8 cellular contexts compared by ENCODE assay signal in the genomic region with DNA sequence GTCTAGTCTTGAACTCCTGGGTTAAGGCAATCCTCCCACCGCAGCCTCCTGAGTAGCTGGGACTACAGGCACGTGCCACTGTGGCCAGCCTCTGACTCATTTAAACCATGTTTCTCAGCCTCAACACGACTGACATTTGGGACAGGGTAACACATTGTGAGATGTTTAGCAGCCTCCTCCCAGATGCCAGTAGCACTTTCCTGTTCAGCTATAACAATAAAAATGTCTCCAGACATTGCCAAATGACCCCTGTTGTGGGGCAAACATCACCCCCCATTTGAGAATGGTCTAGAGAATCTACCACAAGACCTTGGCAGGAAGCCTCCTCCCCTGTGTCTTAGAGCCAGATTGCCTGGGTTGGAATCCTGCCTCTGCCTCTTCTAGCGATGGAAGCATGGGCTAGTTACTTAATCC. TPM values are rescaled to one million over a fixed set of nuclear protein-coding genes. Genes with fewer than 3 reads are reported as not detected.
DNase-seq lines count a peak whose midpoint lies in the region; ATAC-seq and TF ChIP-seq lines count a peak whose summit lies in the region.

No MANE protein-coding gene starts in this region.

- ATAC-seq in HG03095 (IDR thresholded peaks at IDR 0.05; ENCODE audit: unreplicated experiment) (peak; percentile 53), psoas muscle (peak; percentile 43 to 67 (median 61)), GM19324 (IDR thresholded peaks at IDR 0.05; ENCODE audit: low FRiP score, unreplicated experiment) (no peak)

- peak overlapping the region; percentile 88 for H3K27ac ChIP-seq in psoas muscle

- H3K27me3 ChIP-seq in psoas muscle (ENCODE audit: insufficient read depth in 3 of 3, low read length in 2 of 3) = no peaks in the 10 kb centered on the region

- peak; percentile 85 for DNase-seq in GM04504 (ENCODE audit: low read depth)
- DNase-seq in activated effector memory CD4-positive, alpha-beta T cell treated with anti-CD3 and anti-CD28 coated beads, Interleukin-2, amount 50 U/mL, for 16 hours = peak; percentile 70
- DNase-seq in psoas muscle = peak in 1 of 2 donors; percentile 32
- no peak for DNase-seq in islet precursor cell
- no peak for DNase-seq in hippocampal formation (lab: John Stamatoyannopoulos, UW)
- DNase-seq in NCI-H146 treated with DMSO at 0.1 percent for 48 hours (lab: John Stamatoyannopoulos, UW; ENCODE audit: unreplicated experiment) = no peak

- intact Hi-C loops in psoas muscle (cut with DNase I) = loop anchor here in 1 of 2 donors (2.0 kb wide), 1 partner anchor 48 kb away; no protein-coding TSS in a partner anchor

- WGBS in psoas muscle, 3 donors = 25 to 66% (median 40%) methylated on average over 4 of the region's 4 CpGs

- TF ChIP-seq CTCF in psoas muscle (IDR thresholded peaks at IDR 0.05) = no peak

- H3K9me3 ChIP-seq in psoas muscle = no peaks in the 10 kb centered on the region

- no peaks in the 10 kb centered on the region for H3K36me3 ChIP-seq in psoas muscle (ENCODE audit: insufficient read depth in 1 of 2, low read depth in 1 of 2)

- H3K4me1 ChIP-seq in psoas muscle = peaks cover 28% of the 10 kb centered on the region

- no peak overlapping the region for H3K4me3 ChIP-seq in psoas muscle

RNA-seq across cellular contexts. Expression of a gene that starts 8.4 kb away (rescaled TPM):
- 1 to 10 TPM in 3 of 4 donors, under 1 TPM in 1; 0.59 to 4.4 (median 2.3) TPM for total RNA-seq in psoas muscle
- polyA plus RNA-seq in psoas muscle = under 1 TPM; 0.30 to 0.52 (median 0.40) TPM

RNA-seq across cellular contexts. Expression of a gene that starts 45.8 kb away (rescaled TPM):
- 100 to 1,000 TPM; 128 to 220 (median 138) TPM for total RNA-seq in psoas muscle
- 10 to 100 TPM in 2 of 3 donors, 1 to 10 TPM in 1; 3.7 to 65.3 (median 48.8) TPM for polyA plus RNA-seq in psoas muscle

Comparison
In these comparisons a context has a peak if more than half of its experiments do, and no peak if none do; other contexts are left out.
1. DNase-seq: peak in GM04504 (single experiment) and activated effector memory CD4-positive, alpha-beta T cell treated with anti-CD3 and anti-CD28 coated beads, Interleukin-2, amount 50 U/mL, for 16 hours (single experiment); none in islet precursor cell (single experiment), hippocampal formation (0 of 2) and NCI-H146 treated with DMSO at 0.1 percent for 48 hours (single experiment).